22 cellular contexts compared by ENCODE assay signal in the genomic region with DNA sequence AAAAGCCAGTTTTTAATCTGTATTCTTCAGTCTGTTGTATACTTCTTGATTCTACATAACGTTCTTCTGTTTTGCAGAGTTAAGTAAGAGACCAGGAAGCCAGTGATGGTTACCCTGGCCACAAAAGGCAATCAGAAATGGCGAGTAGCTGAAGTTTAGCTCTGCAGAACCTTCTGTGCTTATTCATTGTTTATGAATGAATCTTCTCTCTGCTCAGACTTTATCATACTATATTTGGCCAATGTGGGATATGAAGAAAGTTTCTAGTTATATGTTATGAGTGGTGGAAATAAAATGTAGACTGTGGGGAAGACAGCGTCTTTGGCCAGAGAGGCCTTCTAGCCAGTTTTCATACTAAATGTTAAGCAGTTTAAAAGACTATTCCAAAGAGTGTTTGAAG.
"Had no signal": no experiment of that assay in that cellular context is flagged by ENCODE, and none has a peak within 500 bp of the region (broad histone marks: within the 10 kb centered on the region; RNA-seq: fewer than 3 reads in every experiment).

No MANE protein-coding gene starts in this region.

- H3K9me3 ChIP-seq: body of pancreas had no signal

- H3K27ac Mint-ChIP-seq: activated naive CD4-positive, alpha-beta T cell treated with anti-CD3 and anti-CD28 coated beads for 36 hours; activated naive CD8-positive, alpha-beta T cell treated with anti-CD3 and anti-CD28 coated beads, Interleukin-2, amount 10 ng/mL, durations not matched to agents 7 days and 5 days; mesothelial cell of epicardium; neural progenitor cell; progenitor cell of endocrine pancreas; stimulated activated naive CD8-positive, alpha-beta T cell treated with anti-CD3 and anti-CD28 coated beads, Interleukin-15, Interleukin-2, amounts not matched to agents 100 ng/mL and 50 ng/mL, for 24 hours had no signal

- FAIRE-seq: frontal cortex, islet of Langerhans, TTC549, urothelium cell line had no signal

- H3K9me3 Mint-ChIP-seq: activated naive CD4-positive, alpha-beta T cell treated with anti-CD3 and anti-CD28 coated beads for 36 hours; stimulated activated naive CD8-positive, alpha-beta T cell treated with anti-CD3 and anti-CD28 coated beads, Interleukin-15, Interleukin-2, amounts not matched to agents 100 ng/mL and 50 ng/mL, for 24 hours had no signal

- H2AFZ ChIP-seq: neural progenitor cell had no signal

- H3K36me3 ChIP-seq: neural progenitor cell, WERI-Rb-1 had no signal

- DNase-seq: activated CD4-positive, CD25-positive, alpha-beta regulatory T cell treated with anti-CD3 and anti-CD28 coated beads, Interleukin-2, amount 50 U/mL, for 72 hours; activated naive CD4-positive, alpha-beta T cell treated with anti-CD3 and anti-CD28 coated beads for 36 hours; activated naive CD8-positive, alpha-beta T cell treated with anti-CD3 and anti-CD28 coated beads, Interleukin-2, amount 10 ng/mL, durations not matched to agents 7 days and 5 days; activated T-cell treated with anti-CD3 and anti-CD28 coated beads, Interleukin-2, amount 50 U/mL, for 48 hours; body of pancreas; dermis blood vessel endothelial cell; effector memory CD4-positive, alpha-beta T cell; hypothalamus; left ventricle myocardium superior; mammary epithelial cell; naive thymus-derived CD8-positive, alpha-beta T cell; stimulated activated CD4-positive, alpha-beta T cell treated with anti-CD3 and anti-CD28 coated beads, Interleukin-1b, Interleukin-23, amount 100 ng/mL, for 48 hours; WERI-Rb-1 had no signal

- H3K4me3 ChIP-seq: body of pancreas, neural progenitor cell, tibial nerve had no signal

- H3K27ac ChIP-seq: body of pancreas, neural progenitor cell, tibial nerve, WERI-Rb-1 had no signal

- H3K4me3 Mint-ChIP-seq: activated naive CD4-positive, alpha-beta T cell treated with anti-CD3 and anti-CD28 coated beads for 36 hours; activated naive CD8-positive, alpha-beta T cell treated with anti-CD3 and anti-CD28 coated beads, Interleukin-2, amount 10 ng/mL, durations not matched to agents 7 days and 5 days; mesothelial cell of epicardium; naive thymus-derived CD8-positive, alpha-beta T cell; neural progenitor cell; stimulated activated naive CD8-positive, alpha-beta T cell treated with anti-CD3 and anti-CD28 coated beads, Interleukin-15, Interleukin-2, amounts not matched to agents 100 ng/mL and 50 ng/mL, for 24 hours had no signal

- H3K9ac ChIP-seq: neural progenitor cell had no signal

- H3K27me3 ChIP-seq: body of pancreas, neural progenitor cell, tibial nerve had no signal

- H3K4me1 Mint-ChIP-seq: activated naive CD8-positive, alpha-beta T cell treated with anti-CD3 and anti-CD28 coated beads, Interleukin-2, amount 10 ng/mL, durations not matched to agents 7 days and 5 days had no signal

- H3K27me3 Mint-ChIP-seq: activated naive CD8-positive, alpha-beta T cell treated with anti-CD3 and anti-CD28 coated beads, Interleukin-2, amount 10 ng/mL, durations not matched to agents 7 days and 5 days; naive thymus-derived CD8-positive, alpha-beta T cell; progenitor cell of endocrine pancreas; stimulated activated naive CD8-positive, alpha-beta T cell treated with anti-CD3 and anti-CD28 coated beads, Interleukin-15, Interleukin-2, amounts not matched to agents 100 ng/mL and 50 ng/mL, for 24 hours had no signal
